ENCODE assay signal across 22 cellular contexts in genomic region chr9:18327106-18327505, GRCh38.
A peak's percentile ranks its signal among the peaks of the same experiment; 100 is the strongest.
DNase-seq lines count a peak whose midpoint lies in the region; ATAC-seq, FAIRE-seq and TF ChIP-seq lines count a peak whose summit lies in the region.
"Had no signal": no experiment of that assay in that cellular context is flagged by ENCODE, and none has a peak within 500 bp of the region (broad histone marks: within the 10 kb centered on the region; RNA-seq: fewer than 3 reads in every experiment).

No MANE protein-coding gene starts in this region.

- H3K27me3 Mint-ChIP-seq in astrocyte (ENCODE audit: low read depth, unreplicated experiment), result no peaks in the 10 kb centered on the region
- H3K27me3 Mint-ChIP-seq: B cell had no signal

- H3K9ac ChIP-seq in astrocyte (ENCODE audit: low read length) (no peak overlapping the region), mesenchymal stem cell (ENCODE audit: low read length) (no peak overlapping the region)

- no peak overlapping the region for H3K4me3 Mint-ChIP-seq in astrocyte (ENCODE audit: unreplicated experiment)
- H3K4me3 Mint-ChIP-seq: B cell, GM23338 had no signal

- CTCF ChIA-PET in HEK293 (lab: Yijun Ruan, JAX), result interaction anchor here (0.6 to 1.2 kb wide), 5 partner anchors 8 to 72 kb away, joined by 3 to 6 read pairs (median 4); no protein-coding TSS in a partner anchor

- no peak for ATAC-seq in GM21390 (IDR thresholded peaks at IDR 0.05; ENCODE audit: unreplicated experiment)
- ATAC-seq: A549, GM23338, HCT116, K562, Panc1, SK-N-SH treated with all-trans-retinoic acid at 6 μM for 48 hours had no signal

- no peak overlapping the region for H3K14ac ChIP-seq in mesenchymal stem cell (ENCODE audit: low read length in 2 of 2)

- no peak overlapping the region for H2BK120ac ChIP-seq in mesenchymal stem cell (ENCODE audit: low read depth, low read length)

- H3K4me1 Mint-ChIP-seq in astrocyte (ENCODE audit: low read depth, unreplicated experiment), result peaks cover 3% of the 10 kb centered on the region
- H3K4me1 Mint-ChIP-seq: B cell had no signal

- FAIRE-seq in astrocyte (lab: Jason Lieb, UNC), result no peak
- FAIRE-seq: A549, GM12891, K562 had no signal

- H3K4me3 ChIP-seq in HEK293 (ENCODE audit: low read depth, low read length), result no peak overlapping the region
- H3K4me3 ChIP-seq in astrocyte (ENCODE audit: insufficient read depth, low read depth, low read length), result no peak overlapping the region
- H3K4me3 ChIP-seq in mesenchymal stem cell (ENCODE audit: insufficient read depth in 1 of 2, low read depth in 1 of 2, low read length in 2 of 2), result no peak overlapping the region
- H3K4me3 ChIP-seq: A549, GM23338, K562 had no signal

- TF ChIP-seq CTCF in HEK293 (tag by site-specific recombination; IDR thresholded peaks at IDR 0.05) (no peak), astrocyte (IDR thresholded peaks at IDR 0.05; ENCODE audit: insufficient read depth, low read depth, low read length) (no peak)

- peaks cover 9% of the 10 kb centered on the region for H3K4me1 ChIP-seq in HEK293 (ENCODE audit: control insufficient read depth, insufficient read depth, low read length)
- peaks cover 3% of the 10 kb centered on the region for H3K4me1 ChIP-seq in astrocyte (ENCODE audit: insufficient read depth, low read length)
- no peaks in the 10 kb centered on the region for H3K4me1 ChIP-seq in mesenchymal stem cell (ENCODE audit: control insufficient read depth, insufficient read depth, low read depth, low read length)
- H3K4me1 ChIP-seq: A549 had no signal

- no peak overlapping the region for H3K23ac ChIP-seq in mesenchymal stem cell (ENCODE audit: low read length in 2 of 2)

- H3K27me3 ChIP-seq in astrocyte (ENCODE audit: insufficient read depth, low read length) (no peaks in the 10 kb centered on the region), mesenchymal stem cell (ENCODE audit: control insufficient read depth in 1 of 2, insufficient read depth in 1 of 2, low read length in 2 of 2) (no peaks in the 10 kb centered on the region)

- H4K91ac ChIP-seq in mesenchymal stem cell (ENCODE audit: low read length), result no peak overlapping the region

- no peak overlapping the region for H2BK15ac ChIP-seq in mesenchymal stem cell (ENCODE audit: low read depth, poor library complexity, severe bottlenecking)

- H3K4me2 ChIP-seq in astrocyte (ENCODE audit: low read length) (no peak overlapping the region), mesenchymal stem cell (ENCODE audit: low read length, poor library complexity, severe bottlenecking) (no peak overlapping the region)
- H3K4me2 ChIP-seq: A549, GM23338 had no signal

- H3K4ac ChIP-seq in mesenchymal stem cell (ENCODE audit: low read depth in 1 of 2, low read length in 2 of 2), result no peak overlapping the region

- H3K79me1 ChIP-seq in mesenchymal stem cell (replicated peaks; ENCODE audit: low read length, poor library complexity, severe bottlenecking), result no peaks in the 10 kb centered on the region

- H3K36me3 ChIP-seq in HEK293 (ENCODE audit: control insufficient read depth in 2 of 2, insufficient read depth in 1 of 2, low read length in 2 of 2) (no peaks in the 10 kb centered on the region), astrocyte (ENCODE audit: insufficient read depth, low read length) (no peaks in the 10 kb centered on the region), mesenchymal stem cell (ENCODE audit: control insufficient read depth in 1 of 2, insufficient read depth in 2 of 2, low read depth in 1 of 2, low read length in 2 of 2) (no peaks in the 10 kb centered on the region)

- H3K79me2 ChIP-seq in astrocyte (ENCODE audit: insufficient read depth, low read length), result no peaks in the 10 kb centered on the region

- no peaks in the 10 kb centered on the region for H3K36me3 Mint-ChIP-seq in astrocyte (ENCODE audit: low read depth, unreplicated experiment)

- no peak overlapping the region for H2BK5ac ChIP-seq in mesenchymal stem cell (ENCODE audit: low read depth, low read length, poor library complexity, severe bottlenecking)

- no peak overlapping the region for H4K8ac ChIP-seq in mesenchymal stem cell (ENCODE audit: low read length)

- H2AFZ ChIP-seq in astrocyte (ENCODE audit: low read depth, low read length) (no peak overlapping the region), mesenchymal stem cell (ENCODE audit: low read depth, low read length) (no peak overlapping the region)
- H2AFZ ChIP-seq: GM23338 had no signal

- H4K20me1 ChIP-seq in astrocyte (ENCODE audit: insufficient read depth, low read length), result no peaks in the 10 kb centered on the region

- peak; percentile 38 for DNase-seq in EH (ENCODE audit: low read depth)
- DNase-seq in astrocyte (ENCODE audit: low read depth), result peak; percentile 26
- no peak for DNase-seq in mesenchymal stem cell
- no peak for DNase-seq in amygdala (lab: John Stamatoyannopoulos, UW)
- DNase-seq in KG1 (lab: John Stamatoyannopoulos, UW), result no peak
- DNase-seq in T-helper 9 cell, result no peak
- DNase-seq: NCI-H1092 treated with DMSO at 0.1 percent for 48 hours, NCI-H1436 treated with DMSO at 0.1 percent for 48 hours, NCI-H1930, NCI-H345, NCI-H524 treated with DMSO at 0.1 percent for 48 hours, NCI-H82 had no signal

- POLR2A ChIA-PET in HEK293 (lab: Yijun Ruan, JAX), result interaction anchor here (0.9 kb wide), 1 partner anchor 111 kb away, joined by 4 read pairs; no protein-coding TSS in a partner anchor

- no peak overlapping the region for H3K18ac ChIP-seq in mesenchymal stem cell (ENCODE audit: low read depth in 1 of 2, low read length in 2 of 2)

- H2BK12ac ChIP-seq in mesenchymal stem cell (ENCODE audit: low read length in 2 of 2), result no peak overlapping the region

- H3K27ac ChIP-seq in HEK293 (ENCODE audit: extremely low read depth, low read depth, low read length) (no peak overlapping the region), astrocyte (ENCODE audit: low read depth, low read length) (no peak overlapping the region), mesenchymal stem cell (ENCODE audit: low read length, poor library complexity, severe bottlenecking) (peak overlapping the region; percentile 38)
- H3K27ac ChIP-seq: A549 had no signal

- H3K27ac Mint-ChIP-seq in astrocyte (ENCODE audit: unreplicated experiment), result no peak overlapping the region
- H3K27ac Mint-ChIP-seq: B cell, GM23338 had no signal

- no peak overlapping the region for H2AK5ac ChIP-seq in mesenchymal stem cell (ENCODE audit: low read length, severe bottlenecking)

- H3K9me3 ChIP-seq in HEK293 (ENCODE audit: control insufficient read depth, insufficient read depth, low read depth, low read length) (no peaks in the 10 kb centered on the region), astrocyte (ENCODE audit: insufficient read depth, low read depth, low read length) (no peaks in the 10 kb centered on the region), mesenchymal stem cell (ENCODE audit: control insufficient read depth, low read length) (peaks cover 6% of the 10 kb centered on the region)
- H3K9me3 ChIP-seq: A549 had no signal

- WGBS in mesenchymal stem cell, result 14% methylated on average over 2 of the region's 3 CpGs

- H3K9me3 Mint-ChIP-seq in astrocyte (ENCODE audit: unreplicated experiment), result peaks cover 9% of the 10 kb centered on the region
- H3K9me3 Mint-ChIP-seq: GM23338 had no signal

TF ChIP-seq in HEK293, 187 proteins besides CTCF, POLR2A, EP300 and RAD21:
- TF ChIP-seq ZNF302 (tag by site-specific recombination; IDR thresholded peaks at IDR 0.05; ENCODE audit: low read depth) (no peak), ZNF629 (tag by site-specific recombination; IDR thresholded peaks at IDR 0.05) (peak; percentile 49; the same call in 1 of the 2 replicates), ZNF366 (tag by site-specific recombination; conservative IDR thresholded peaks at IDR 0.05) (peak; percentile 43; the same call in 1 of the 2 replicates)

Comparison
In these comparisons a context has a peak if more than half of its experiments do, and no peak if none do; other contexts are left out.
1. DNase-seq: peak in EH (single experiment) and astrocyte (single experiment); none in mesenchymal stem cell (single experiment), amygdala (0 of 56), KG1 (single experiment) and T-helper 9 cell (single experiment).